Comparison of ENCODE assay signal across 1 cellular context in the genomic region with DNA sequence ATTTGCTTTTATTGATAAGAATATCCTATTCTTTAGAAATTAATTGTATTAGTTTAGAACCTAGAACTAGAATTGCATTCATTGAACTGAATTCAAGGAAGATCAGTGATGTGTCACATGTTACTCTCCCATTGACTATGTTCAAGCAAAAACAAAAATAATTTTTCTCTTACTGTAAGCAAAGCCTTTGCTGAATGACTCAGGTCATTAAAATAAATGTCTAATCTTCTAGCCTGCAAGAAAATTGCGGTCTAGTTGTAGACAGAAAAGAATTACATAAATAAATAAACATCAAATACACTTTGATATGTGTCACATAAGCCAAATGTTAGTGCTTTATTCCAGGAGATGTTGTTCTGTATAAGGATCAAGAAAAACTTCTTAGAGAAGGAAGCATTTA.
TF ChIP-seq lines count a peak whose summit lies in the region.

No MANE protein-coding gene starts in this region.

TF ChIP-seq in IMR-90, 13 proteins besides CTCF, POLR2A, EP300 and RAD21:
- TF ChIP-seq SMC3 (IDR thresholded peaks at IDR 0.05; ENCODE audit: low read depth, low read length) (no peak), CEBPB (IDR thresholded peaks at IDR 0.05; ENCODE audit: low read depth, low read length) (no peak), RFX5 (IDR thresholded peaks at IDR 0.05; ENCODE audit: low read depth, low read length) (no peak)
- TF ChIP-seq, protein P1, sequence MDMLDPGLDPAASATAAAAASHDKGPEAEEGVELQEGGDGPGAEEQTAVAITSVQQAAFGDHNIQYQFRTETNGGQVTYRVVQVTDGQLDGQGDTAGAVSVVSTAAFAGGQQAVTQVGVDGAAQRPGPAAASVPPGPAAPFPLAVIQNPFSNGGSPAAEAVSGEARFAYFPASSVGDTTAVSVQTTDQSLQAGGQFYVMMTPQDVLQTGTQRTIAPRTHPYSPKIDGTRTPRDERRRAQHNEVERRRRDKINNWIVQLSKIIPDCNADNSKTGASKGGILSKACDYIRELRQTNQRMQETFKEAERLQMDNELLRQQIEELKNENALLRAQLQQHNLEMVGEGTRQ (IDR thresholded peaks at IDR 0.05; ENCODE audit: low read depth, low read length) = no peak
TF ChIP-seq in IMR-90: peak in this region for 0.
